Comparison of ENCODE assay signal across 8 cellular contexts in the genomic region with DNA sequence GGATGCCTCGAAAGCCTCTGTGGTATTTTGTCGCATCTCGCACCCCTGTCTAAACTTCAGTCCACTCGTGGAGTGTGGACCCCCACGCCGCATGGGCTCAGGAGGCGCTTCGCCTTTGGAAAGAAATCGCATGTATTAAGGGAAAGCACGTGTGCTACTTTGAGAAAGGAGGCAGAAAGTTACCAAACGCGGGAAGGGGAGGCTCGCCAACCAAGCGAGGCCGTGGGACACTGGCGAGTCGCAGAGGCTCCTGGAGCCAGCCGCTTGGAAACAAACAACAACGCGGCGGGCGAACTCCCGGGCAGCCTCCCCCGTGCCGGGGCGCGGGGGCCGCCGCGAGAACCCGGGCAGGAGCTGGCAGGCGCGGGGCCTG.
DNase-seq lines count a peak whose midpoint lies in the region; ATAC-seq and TF ChIP-seq lines count a peak whose summit lies in the region.

No MANE protein-coding gene starts in this region.

- H3K27me3 ChIP-seq in BLaER1 treated with 17β-estradiol and CSF1 and Interleukin-3, amounts not matched to agents 10 nM and 100 nM: peaks cover 0 to 36% (median 0%) of the 10 kb centered on the region in 11 experiments; a peak in 6 of 22 replicates
- H3K27me3 ChIP-seq in muscle layer of duodenum (ENCODE audit: low read depth, low read length): no peaks in the 10 kb centered on the region

- H3K4me1 ChIP-seq in BLaER1 treated with 17β-estradiol and CSF1 and Interleukin-3, amounts not matched to agents 10 nM and 100 nM: peaks cover 25 to 52% (median 43%) of the 10 kb centered on the region in 10 experiments
- peaks cover 0 to 21% of the 10 kb centered on the region in 2 donors for H3K4me1 ChIP-seq in muscle layer of duodenum (ENCODE audit: control insufficient read depth in 1 of 2, insufficient read depth in 2 of 2, low read length in 2 of 2)

- no peak for TF ChIP-seq RAD21 in Ishikawa (IDR thresholded peaks at IDR 0.05; ENCODE audit: low read depth)

- H3K9ac ChIP-seq in BLaER1 treated with 17β-estradiol and CSF1 and Interleukin-3, amounts not matched to agents 10 nM and 100 nM: peak overlapping the region; percentile 75 to 90 (median 85)

- ATAC-seq in effector memory CD8-positive, alpha-beta T cell (replicated peaks): peak; percentile 20
- ATAC-seq in HG03097 (IDR thresholded peaks at IDR 0.05; ENCODE audit: low FRiP score, unreplicated experiment): no peak

- peaks cover 0 to 12% (median 4%) of the 10 kb centered on the region in 11 experiments; a peak in 6 of 22 replicates for H3K9me3 ChIP-seq in BLaER1 treated with 17β-estradiol and CSF1 and Interleukin-3, amounts not matched to agents 10 nM and 100 nM (replicated peaks in 1 of 11)
- H3K9me3 ChIP-seq in muscle layer of duodenum (ENCODE audit: control insufficient read depth in 1 of 2, low read length in 2 of 2): peaks cover 4 to 11% of the 10 kb centered on the region in 2 donors

- H3K4me3 Mint-ChIP-seq in effector memory CD8-positive, alpha-beta T cell: peak overlapping the region; percentile 87 to 91

- H3K4me1 Mint-ChIP-seq in effector memory CD8-positive, alpha-beta T cell (ENCODE audit: low read depth in 2 of 2): peaks cover 11 to 14% of the 10 kb centered on the region in 2 donors

- peak overlapping the region; percentile 93 to 100 (median 98) for H3K4me2 ChIP-seq in BLaER1 treated with 17β-estradiol and CSF1 and Interleukin-3, amounts not matched to agents 10 nM and 100 nM

- DNase-seq in effector memory CD8-positive, alpha-beta T cell: no peak
- no peak for DNase-seq in effector CD4-positive, alpha-beta T cell
- no peak for DNase-seq in ACHN
- no peak for DNase-seq in activated CD8-positive, alpha-beta memory T cell treated with anti-CD3 and anti-CD28 coated beads, Interleukin-2, amount 50 U/mL, for 4 hours

- in situ Hi-C loops in ACHN (cut with HindIII; ENCODE audit: low pct_ligation_motif_present, low pct_unique_long_range_greater_than_20kb, low sequenced_read_pairs): no loop called here

- peaks cover 30 to 44% of the 10 kb centered on the region in 2 donors for H3K27me3 Mint-ChIP-seq in effector memory CD8-positive, alpha-beta T cell

- peak overlapping the region; percentile 69 to 87 (median 82) for H3K4me3 ChIP-seq in BLaER1 treated with 17β-estradiol and CSF1 and Interleukin-3, amounts not matched to agents 10 nM and 100 nM
- peak overlapping the region; percentile 63 to 65 for H3K4me3 ChIP-seq in muscle layer of duodenum (ENCODE audit: low read depth in 1 of 2, low read length in 2 of 2)

- peak overlapping the region in 1 of 2 donors; percentile 24 for H3K27ac Mint-ChIP-seq in effector memory CD8-positive, alpha-beta T cell

- H3K9me3 Mint-ChIP-seq in effector memory CD8-positive, alpha-beta T cell: no peaks in the 10 kb centered on the region

- TF ChIP-seq EP300 in Ishikawa (IDR thresholded peaks at IDR 0.05; ENCODE audit: borderline replicate concordance): no peak

- H3K27ac ChIP-seq in BLaER1 treated with 17β-estradiol and CSF1 and Interleukin-3, amounts not matched to agents 10 nM and 100 nM: peak overlapping the region in 9 of 11 experiments; percentile 71 to 85 (median 78); a peak in 18 of 22 replicates
- no peak overlapping the region for H3K27ac ChIP-seq in muscle layer of duodenum (ENCODE audit: low read length)

- H3K36me3 ChIP-seq in BLaER1 treated with 17β-estradiol and CSF1 and Interleukin-3, amounts not matched to agents 10 nM and 100 nM: no peaks in the 10 kb centered on the region
- H3K36me3 ChIP-seq in muscle layer of duodenum (ENCODE audit: control insufficient read depth in 1 of 2, insufficient read depth in 2 of 2, low read length in 2 of 2): no peaks in the 10 kb centered on the region

- peaks cover 32 to 39% (median 37%) of the 10 kb centered on the region in 11 experiments; a peak in 21 of 22 replicates for H4K20me1 ChIP-seq in BLaER1 treated with 17β-estradiol and CSF1 and Interleukin-3, amounts not matched to agents 10 nM and 100 nM

- peaks cover 6% of the 10 kb centered on the region for H3K36me3 Mint-ChIP-seq in effector memory CD8-positive, alpha-beta T cell (ENCODE audit: insufficient read depth)

TF ChIP-seq in Ishikawa, 13 proteins besides CTCF, POLR2A, EP300 and RAD21:
- TF ChIP-seq MAX (IDR thresholded peaks at IDR 0.05) (peak; percentile 43), CREB1 (IDR thresholded peaks at IDR 0.05; ENCODE audit: low read depth) (no peak), REST (IDR thresholded peaks at IDR 0.05; ENCODE audit: low read depth) (no peak), CEBPB (IDR thresholded peaks at IDR 0.05) (no peak), ZBTB7A (IDR thresholded peaks at IDR 0.05; ENCODE audit: low read depth) (0 out of 2 replicates have a peak, but pooled peaks have one; percentile 19)
